In the genomic region with DNA sequence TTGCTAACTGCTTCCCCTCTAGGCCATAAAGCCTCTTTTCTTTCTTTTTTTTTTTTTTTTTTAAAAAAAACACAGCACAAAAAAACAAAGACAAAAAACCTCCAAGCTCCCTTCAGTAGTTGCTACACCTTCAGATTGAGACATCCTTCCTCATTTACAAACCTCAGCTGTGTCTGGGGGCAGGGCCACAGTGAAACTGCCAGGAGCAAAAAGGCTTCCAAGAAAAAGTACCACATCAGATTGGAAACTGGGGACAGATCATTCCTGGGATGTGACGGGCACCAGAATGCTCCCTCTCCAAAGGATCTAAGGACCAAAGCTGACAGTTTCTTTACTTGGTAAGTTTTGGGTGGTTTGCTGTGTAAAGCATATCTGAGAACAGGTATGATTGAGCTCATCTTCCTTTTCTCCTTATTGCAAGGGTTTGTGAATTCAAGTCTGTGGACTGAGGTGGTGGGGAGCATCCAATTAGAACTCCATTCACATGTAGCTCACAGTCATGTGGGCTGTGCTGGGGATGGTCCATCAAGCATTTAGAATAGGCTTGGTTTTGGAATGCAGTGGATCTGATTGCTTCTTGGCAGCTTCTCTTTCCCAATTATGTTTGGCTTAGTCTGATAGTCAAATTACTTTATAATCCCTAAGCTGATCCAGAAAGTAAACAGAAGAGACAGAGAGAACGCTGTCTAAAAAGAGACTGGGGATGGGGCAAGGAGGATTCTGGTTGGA, we compare ENCODE assay signal across 17 cellular contexts. TPM values are rescaled to one million over a fixed set of nuclear protein-coding genes. Genes with fewer than 3 reads are reported as not detected.
DNase-seq lines count a peak whose midpoint lies in the region; ATAC-seq, FAIRE-seq and TF ChIP-seq lines count a peak whose summit lies in the region.
"Had no signal": no experiment of that assay in that cellular context is flagged by ENCODE, and none has a peak within 500 bp of the region (broad histone marks: within the 10 kb centered on the region; RNA-seq: fewer than 3 reads in every experiment).

No MANE protein-coding gene starts in this region.

- TF ChIP-seq CTCF in keratinocyte (optimal IDR thresholded peaks at IDR 0.05 in 1 of 3, IDR thresholded peaks at IDR 0.05 in 1 of 3, conservative IDR thresholded peaks at IDR 0.05 in 1 of 3; ENCODE audit: extremely low read depth in 1 of 3, insufficient read depth in 2 of 3, low read length in 3 of 3) (no peak), thyroid gland (IDR thresholded peaks at IDR 0.05) (no peak), left lung (IDR thresholded peaks at IDR 0.05) (no peak)

- H3K79me2 ChIP-seq in keratinocyte (ENCODE audit: control insufficient read depth, insufficient read depth, low read length) = no peaks in the 10 kb centered on the region

- DNase-seq in NCI-H69 (lab: John Stamatoyannopoulos, UW) = peak; percentile 46
- peak; percentile 55 for DNase-seq in astrocyte of the hippocampus (ENCODE audit: low read depth, low spot score)
- DNase-seq in keratinocyte (ENCODE audit: low read depth, low spot score) = no peak
- DNase-seq in thyroid gland = peak; percentile 35 to 56
- DNase-seq in left lung = no peak
- DNase-seq in GM19239 (ENCODE audit: insufficient read length, low spot score) = no peak
- DNase-seq: activated CD4-positive, alpha-beta T cell treated with anti-CD3 and anti-CD28 coated beads for 4 hours; activated T-cell treated with anti-CD3 and anti-CD28 coated beads, Interleukin-2, amount 50 U/mL, for 4 hours; adrenal gland; gastrocnemius medialis; kidney; PC-3; stimulated activated CD4-positive, alpha-beta T cell treated with anti-CD3 and anti-CD28 coated beads, Interleukin-4, amount 100 ng/mL, for 4 hours; stimulated activated naive CD4-positive, alpha-beta T cell; T-helper 1 cell had no signal

- H3K4me1 ChIP-seq in keratinocyte (ENCODE audit: control insufficient read depth, extremely low read depth, insufficient read depth, low read length) = peaks cover 17% of the 10 kb centered on the region
- H3K4me1 ChIP-seq in thyroid gland = peaks cover 15 to 20% of the 10 kb centered on the region in 2 donors
- no peaks in the 10 kb centered on the region for H3K4me1 ChIP-seq in left lung
- H3K4me1 ChIP-seq: adrenal gland had no signal

- dilution Hi-C loops in keratinocyte (cut with MboI; ENCODE audit: extremely low pct_ligation_motif_present, low sequenced_read_pairs) = no loop called here

- H3K9me3 ChIP-seq in keratinocyte (ENCODE audit: control insufficient read depth, low read depth, low read length) (no peaks in the 10 kb centered on the region), thyroid gland (no peaks in the 10 kb centered on the region), left lung (peaks cover 0 to 27% of the 10 kb centered on the region in 2 donors)
- H3K9me3 ChIP-seq: adrenal gland had no signal

- H3K9ac ChIP-seq in keratinocyte (ENCODE audit: control insufficient read depth, extremely low read depth, insufficient read depth, low read length) = no peak overlapping the region

- intact Hi-C loops in thyroid gland (cut with DNase I) (no loop called here), left lung (cut with DNase I) (no loop called here)

- H3K36me3 ChIP-seq in keratinocyte (ENCODE audit: control insufficient read depth in 2 of 2, extremely low read depth in 1 of 2, insufficient read depth in 2 of 2, low read length in 2 of 2) = no peaks in the 10 kb centered on the region
- H3K36me3 ChIP-seq in thyroid gland = no peaks in the 10 kb centered on the region
- no peaks in the 10 kb centered on the region for H3K36me3 ChIP-seq in left lung
- H3K36me3 ChIP-seq: adrenal gland, gastrocnemius medialis had no signal

- ATAC-seq in left lung = no peak
- ATAC-seq in HG03280 (IDR thresholded peaks at IDR 0.05; ENCODE audit: unreplicated experiment) = no peak
- ATAC-seq: activated T-cell treated with anti-CD3 and anti-CD28 coated beads, Interleukin-2, amount 50 U/mL, for 4 hours; PC-3 had no signal

- no peaks in the 10 kb centered on the region for H4K20me1 ChIP-seq in keratinocyte (ENCODE audit: control insufficient read depth, extremely low read depth, insufficient read depth, low read length)

- WGBS in thyroid gland, 2 donors = 59 to 61% methylated on average over 2 of the region's 2 CpGs

- H3K4me2 ChIP-seq in keratinocyte (ENCODE audit: control insufficient read depth, extremely low read depth, insufficient read depth, low read depth, low read length) = no peak overlapping the region

- FAIRE-seq in keratinocyte (lab: Jason Lieb, UNC) (peak; percentile 48), GM19239 (lab: Jason Lieb, UNC) (no peak)
- FAIRE-seq: kidney had no signal

- H3K4me3 ChIP-seq in keratinocyte (ENCODE audit: control insufficient read depth in 2 of 3, extremely low read depth in 1 of 3, insufficient read depth in 2 of 3, low read depth in 1 of 3, low read length in 3 of 3) = no peak overlapping the region
- no peak overlapping the region for H3K4me3 ChIP-seq in thyroid gland (replicated peaks in 1 of 3)
- H3K4me3 ChIP-seq in left lung = no peak overlapping the region
- H3K4me3 ChIP-seq: adrenal gland, gastrocnemius medialis had no signal

- H2AFZ ChIP-seq in keratinocyte (ENCODE audit: control insufficient read depth, low read length) = no peak overlapping the region

- H3K9me1 ChIP-seq in keratinocyte (ENCODE audit: control insufficient read depth, extremely low read depth, insufficient read depth, low read length) = no peaks in the 10 kb centered on the region

- no peak for TF ChIP-seq POLR2A in thyroid gland (IDR thresholded peaks at IDR 0.05)

- no peak overlapping the region for H3K27ac ChIP-seq in keratinocyte (ENCODE audit: control insufficient read depth, insufficient read depth, low read length)
- H3K27ac ChIP-seq in thyroid gland = peak overlapping the region; percentile 84 to 94 (median 91)
- no peak overlapping the region for H3K27ac ChIP-seq in left lung
- H3K27ac ChIP-seq: adrenal gland, gastrocnemius medialis had no signal

- H3K27me3 ChIP-seq in keratinocyte (ENCODE audit: control insufficient read depth, extremely low read depth, insufficient read depth, low read length) (no peaks in the 10 kb centered on the region), thyroid gland (no peaks in the 10 kb centered on the region), left lung (no peaks in the 10 kb centered on the region)
- H3K27me3 ChIP-seq: adrenal gland, gastrocnemius medialis had no signal

RNA-seq across cellular contexts. Expression of a gene that starts 0.7 kb away (rescaled TPM):
- polyA plus RNA-seq in keratinocyte = 0.58 to 3.6 TPM (median 2.4 TPM) in 3 replicates
- polyA plus RNA-seq in keratinocyte (2011; ENCODE audit: low read depth) = 13.3 TPM
- polyA plus RNA-seq in keratinocyte (2011; cell fraction: cytosol; rRNA removed) = 1.5 and 3.1 TPM in 2 replicates
- 1.1 and 1.6 TPM in 2 replicates for polyA plus RNA-seq in keratinocyte (2011; cell fraction: nucleus; rRNA removed)
- polyA plus RNA-seq in keratinocyte (2012; ENCODE audit: low replicate concordance) = 0.92 and 19.2 TPM in 2 replicates
- 2.1 to 2.5 TPM in 2 of 3 replicates, not detected in the other for polyA minus RNA-seq in keratinocyte
- not detected for polyA minus RNA-seq in keratinocyte (2011; cell fraction: cytosol; rRNA and poly(A)+ RNA removed)
- 1.2 and 2.1 TPM in 2 replicates for polyA minus RNA-seq in keratinocyte (2011; cell fraction: nucleus; rRNA and poly(A)+ RNA removed)
- total RNA-seq in thyroid gland (10 to 100 TPM; 13.3 to 45.1 (median 28.5) TPM), left lung (under 1 TPM in 1 of 2 donors, not detected in 1; 0.34 TPM)
- total RNA-seq: activated T-cell treated with anti-CD3 and anti-CD28 coated beads, Interleukin-2, amount 50 U/mL, for 4 hours; PC-3; pulmonary artery endothelial cell had no signal
- polyA plus RNA-seq: adrenal gland had no signal

RNA-seq across cellular contexts. Expression of a gene that starts 47.4 kb away (rescaled TPM):
- 0.08 to 0.30 TPM (median 0.18 TPM) in 3 replicates for polyA plus RNA-seq in keratinocyte
- 0.27 TPM for polyA plus RNA-seq in keratinocyte (2011; ENCODE audit: low read depth)
- polyA plus RNA-seq in keratinocyte (2011; cell fraction: cytosol; rRNA removed) = 0.14 and 0.21 TPM in 2 replicates
- polyA plus RNA-seq in keratinocyte (2011; cell fraction: nucleus; rRNA removed) = 0.13 and 0.19 TPM in 2 replicates
- polyA plus RNA-seq in keratinocyte (2012; ENCODE audit: low replicate concordance) = 0.16 and 0.71 TPM in 2 replicates
- not detected in 3 replicates for polyA minus RNA-seq in keratinocyte
- not detected for polyA minus RNA-seq in keratinocyte (2011; cell fraction: cytosol; rRNA and poly(A)+ RNA removed)
- polyA minus RNA-seq in keratinocyte (2011; cell fraction: nucleus; rRNA and poly(A)+ RNA removed) = not detected in 2 replicates
- total RNA-seq in thyroid gland (10 to 100 TPM; 15.3 to 24.7 (median 19.8) TPM), left lung (10 to 100 TPM; 13.5 to 18.5 TPM)
- total RNA-seq: activated T-cell treated with anti-CD3 and anti-CD28 coated beads, Interleukin-2, amount 50 U/mL, for 4 hours; PC-3; pulmonary artery endothelial cell had no signal

Comparison
In these comparisons a context has a peak if more than half of its experiments do, and no peak if none do; other contexts are left out.
1. DNase-seq: peak in NCI-H69 (single experiment), astrocyte of the hippocampus (single experiment) and thyroid gland (2 of 2); none in keratinocyte (single experiment), left lung (0 of 2) and GM19239 (single experiment).
2. H3K27ac ChIP-seq: peak in thyroid gland (3 of 3); none in keratinocyte (single experiment) and left lung (0 of 2).
3. RNA of a gene that starts 0.7 kb away (total RNA-seq): 13.3 to 45.1 TPM in thyroid gland; 0.34 TPM in left lung; every median in the first group is over 10 times any median in the second.